8 cellular contexts compared by ENCODE assay signal in genomic region chr9:127567898-127568617, GRCh38. TPM values are rescaled to one million over a fixed set of nuclear protein-coding genes. Genes with fewer than 3 reads are reported as not detected.
DNase-seq lines count a peak whose midpoint lies in the region; ATAC-seq and TF ChIP-seq lines count a peak whose summit lies in the region.

No MANE protein-coding gene starts in this region.

- H3K4me3 ChIP-seq in fibroblast of the aortic adventitia (ENCODE audit: low read depth, low read length) (peak overlapping the region; percentile 91), ovary (peak overlapping the region; percentile 65)

- TF ChIP-seq EP300 in ovary (IDR thresholded peaks at IDR 0.05), result no peak

- TF ChIP-seq CTCF in VCaP (conservative IDR thresholded peaks at IDR 0.05) (no peak), fibroblast of the aortic adventitia (IDR thresholded peaks at IDR 0.05; ENCODE audit: insufficient read depth, low read length) (no peak), ovary (IDR thresholded peaks at IDR 0.05) (no peak), GM13976 (IDR thresholded peaks at IDR 0.05; ENCODE audit: borderline replicate concordance, control extremely low read depth, extremely low read depth, insufficient read depth, missing control alignments) (no peak)

- peaks cover 12% of the 10 kb centered on the region for H3K4me1 ChIP-seq in ovary (ENCODE audit: insufficient read depth)

- TF ChIP-seq POLR2A in ovary (IDR thresholded peaks at IDR 0.05), result no peak

- intact Hi-C loops in ovary (cut with DNase I), result no loop called here

- peak; percentile 23 for DNase-seq in NCI-H146 (lab: John Stamatoyannopoulos, UW)
- DNase-seq in NCI-H146 treated with DMSO at 0.1 percent for 48 hours (lab: John Stamatoyannopoulos, UW; ENCODE audit: unreplicated experiment), result no peak
- no peak for DNase-seq in fibroblast of the aortic adventitia (ENCODE audit: low read depth)
- peak in 4 of 5 donors; percentile 37 to 64 (median 57) for DNase-seq in ovary
- DNase-seq in NCI-H510A treated with DMSO at 0.1 percent for 48 hours (lab: John Stamatoyannopoulos, UW), result no peak
- DNase-seq in GM13976 (ENCODE audit: low spot score), result no peak

- H3K27ac ChIP-seq in VCaP (peak overlapping the region; percentile 100), ovary (peak overlapping the region; percentile 81 to 82)

- no peaks in the 10 kb centered on the region for H3K27me3 ChIP-seq in ovary

- H3K9me3 ChIP-seq in ovary, result no peaks in the 10 kb centered on the region

- H3K36me3 ChIP-seq in ovary, result no peaks in the 10 kb centered on the region

- ATAC-seq in HG03565 (IDR thresholded peaks at IDR 0.05; ENCODE audit: unreplicated experiment), result no peak

- WGBS in ovary, 3 donors, result 1 to 4% (median 1%) methylated on average over 28 to 33 of the region's 33 CpGs

- in situ Hi-C loops in GM13976 (cut with MboI; ENCODE audit: low sequenced_read_pairs, unreplicated experiment), result no loop called here

RNA-seq across cellular contexts. Expression of gene STXBP1, which starts 44.0 kb away (rescaled TPM):
- total RNA-seq in fibroblast of the aortic adventitia (ENCODE audit: low replicate concordance), result 25.5 and 40.6 TPM in 2 replicates
- 100 to 1,000 TPM in 1 of 7 donors, 10 to 100 TPM in 6; 46.8 to 102 (median 75.7) TPM for total RNA-seq in ovary
- polyA plus RNA-seq in ovary, result 10 to 100 TPM; 18.8 to 84.2 TPM

Comparison
In these comparisons a context has a peak if more than half of its experiments do, and no peak if none do; other contexts are left out.
1. DNase-seq: peak in NCI-H146 (single experiment) and ovary (4 of 5); none in NCI-H146 treated with DMSO at 0.1 percent for 48 hours (single experiment), fibroblast of the aortic adventitia (single experiment), NCI-H510A treated with DMSO at 0.1 percent for 48 hours (single experiment) and GM13976 (single experiment).